In genomic region chr1:220300442-220301121, GRCh38 we compare ENCODE assay signal across 1 cellular context.
TF ChIP-seq lines count a peak whose summit lies in the region.

No MANE protein-coding gene starts in this region.

TF ChIP-seq in K562, 482 proteins besides CTCF, POLR2A, EP300 and RAD21 (continued from another document and continues in another):
- TF ChIP-seq NR0B1 (IDR thresholded peaks at IDR 0.05; ENCODE audit: partially characterized antibody) (no peak), GTF2F1 (IDR thresholded peaks at IDR 0.05; ENCODE audit: low read depth, low read length) (no peak), MBD2 (IDR thresholded peaks at IDR 0.05; ENCODE audit: borderline replicate concordance, low read depth) (no peak), TCF7 (IDR thresholded peaks at IDR 0.05; ENCODE audit: borderline replicate concordance) (peak; percentile 96), KDM1A (IDR thresholded peaks at IDR 0.05) (peak; percentile 89 to 90), ZNF639 (CRISPR knock-in tag; conservative IDR thresholded peaks at IDR 0.05 in 1 of 2, IDR thresholded peaks at IDR 0.05 in 1 of 2) (peak in 1 of 2 experiments; percentile 63; a peak in 1 of 4 replicates), PKNOX1 (IDR thresholded peaks at IDR 0.05) (peak; percentile 19; the same call in 1 of the 2 replicates), IRF2 (CRISPR knock-in tag; IDR thresholded peaks at IDR 0.05) (no peak), CHD1 (IDR thresholded peaks at IDR 0.05; ENCODE audit: low read length) (no peak), CTBP1 (IDR thresholded peaks at IDR 0.05; ENCODE audit: borderline replicate concordance) (peak; percentile 92), KHSRP (IDR thresholded peaks at IDR 0.05) (no peak), NUFIP1 (IDR thresholded peaks at IDR 0.05; ENCODE audit: partially characterized antibody) (no peak), SPI1 (IDR thresholded peaks at IDR 0.05; ENCODE audit: borderline replicate concordance, low read depth, low read length) (no peak), DACH1 (IDR thresholded peaks at IDR 0.05; ENCODE audit: partially characterized antibody) (no peak), ZNF696 (CRISPR knock-in tag; conservative IDR thresholded peaks at IDR 0.05) (no peak), MCM3 (IDR thresholded peaks at IDR 0.05) (no peak), ELF4 (CRISPR knock-in tag; IDR thresholded peaks at IDR 0.05) (no peak), MYNN (IDR thresholded peaks at IDR 0.05) (no peak), MYNN (CRISPR knock-in tag; IDR thresholded peaks at IDR 0.05) (no peak), FOXA3 (CRISPR knock-in tag; conservative IDR thresholded peaks at IDR 0.05 in 1 of 2, IDR thresholded peaks at IDR 0.05 in 1 of 2) (no peak), ARHGAP35 (IDR thresholded peaks at IDR 0.05; ENCODE audit: partially characterized antibody) (no peak), TOE1 (IDR thresholded peaks at IDR 0.05; ENCODE audit: borderline replicate concordance) (peak; percentile 77; the same call in 1 of the 2 replicates), TOE1 (CRISPR knock-in tag; IDR thresholded peaks at IDR 0.05; ENCODE audit: borderline replicate concordance, low read depth) (no peak), SMARCB1 (IDR thresholded peaks at IDR 0.05; ENCODE audit: insufficient read length, low read depth) (no peak), TAF1 (IDR thresholded peaks at IDR 0.05; ENCODE audit: control insufficient read depth, extremely low read depth, insufficient read depth, low read length, severe bottlenecking) (peak; percentile 34), RB1 (IDR thresholded peaks at IDR 0.05; ENCODE audit: low read depth) (no peak), E2F3 (CRISPR knock-in tag; IDR thresholded peaks at IDR 0.05) (no peak), GABPB1 (CRISPR knock-in tag; IDR thresholded peaks at IDR 0.05) (no peak; the same call in 1 of the 2 replicates), FOXP1 (CRISPR knock-in tag; IDR thresholded peaks at IDR 0.05) (no peak), TARDBP (IDR thresholded peaks at IDR 0.05) (no peak), U2AF2 (optimal IDR thresholded peaks at IDR 0.05; ENCODE audit: low read depth, low read length) (no peak), CREB1 (IDR thresholded peaks at IDR 0.05) (peak; percentile 69), CREB1 (CRISPR knock-in tag; IDR thresholded peaks at IDR 0.05) (no peak; the same call in 1 of the 2 replicates), DLX4 (CRISPR knock-in tag; IDR thresholded peaks at IDR 0.05) (no peak), TGIF2 (CRISPR knock-in tag; IDR thresholded peaks at IDR 0.05) (no peak), SMAD4 (CRISPR knock-in tag; conservative IDR thresholded peaks at IDR 0.05) (peak; percentile 83), GABPB2 (CRISPR knock-in tag; conservative IDR thresholded peaks at IDR 0.05) (no peak), ID3 (CRISPR knock-in tag; IDR thresholded peaks at IDR 0.05) (no peak), ID3 (tag; IDR thresholded peaks at IDR 0.05) (no peak), BRF1 (IDR thresholded peaks at IDR 0.05; ENCODE audit: borderline replicate concordance, extremely low read depth, insufficient read length) (no peak), MAZ (CRISPR knock-in tag; conservative IDR thresholded peaks at IDR 0.05 in 1 of 2, IDR thresholded peaks at IDR 0.05 in 1 of 2) (peak in 1 of 2 experiments; percentile 23; a peak in 1 of 4 replicates), ZNF212 (CRISPR knock-in tag; IDR thresholded peaks at IDR 0.05) (no peak), TRIM28 (IDR thresholded peaks at IDR 0.05) (no peak; the same call in 1 of the 2 replicates), TAF7 (tag; IDR thresholded peaks at IDR 0.05) (no peak), TRIM25 (IDR thresholded peaks at IDR 0.05; ENCODE audit: borderline replicate concordance) (no peak)
- TF ChIP-seq, protein P1, sequence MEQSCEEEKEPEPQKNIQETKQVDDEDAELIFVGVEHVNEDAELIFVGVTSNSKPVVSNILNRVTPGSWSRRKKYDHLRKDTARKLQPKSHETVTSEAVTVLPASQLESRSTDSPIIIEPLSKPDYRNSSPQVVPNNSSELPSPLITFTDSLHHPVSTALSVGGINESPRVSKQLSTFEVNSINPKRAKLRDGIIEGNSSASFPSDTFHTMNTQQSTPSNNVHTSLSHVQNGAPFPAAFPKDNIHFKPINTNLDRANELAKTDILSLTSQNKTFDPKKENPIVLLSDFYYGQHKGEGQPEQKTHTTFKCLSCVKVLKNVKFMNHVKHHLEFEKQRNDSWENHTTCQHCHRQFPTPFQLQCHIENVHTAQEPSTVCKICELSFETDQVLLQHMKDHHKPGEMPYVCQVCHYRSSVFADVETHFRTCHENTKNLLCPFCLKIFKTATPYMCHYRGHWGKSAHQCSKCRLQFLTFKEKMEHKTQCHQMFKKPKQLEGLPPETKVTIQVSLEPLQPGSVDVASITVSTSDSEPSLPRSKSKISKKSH (CRISPR knock-in tag; IDR thresholded peaks at IDR 0.05): no peak
- TF ChIP-seq, protein P2, sequence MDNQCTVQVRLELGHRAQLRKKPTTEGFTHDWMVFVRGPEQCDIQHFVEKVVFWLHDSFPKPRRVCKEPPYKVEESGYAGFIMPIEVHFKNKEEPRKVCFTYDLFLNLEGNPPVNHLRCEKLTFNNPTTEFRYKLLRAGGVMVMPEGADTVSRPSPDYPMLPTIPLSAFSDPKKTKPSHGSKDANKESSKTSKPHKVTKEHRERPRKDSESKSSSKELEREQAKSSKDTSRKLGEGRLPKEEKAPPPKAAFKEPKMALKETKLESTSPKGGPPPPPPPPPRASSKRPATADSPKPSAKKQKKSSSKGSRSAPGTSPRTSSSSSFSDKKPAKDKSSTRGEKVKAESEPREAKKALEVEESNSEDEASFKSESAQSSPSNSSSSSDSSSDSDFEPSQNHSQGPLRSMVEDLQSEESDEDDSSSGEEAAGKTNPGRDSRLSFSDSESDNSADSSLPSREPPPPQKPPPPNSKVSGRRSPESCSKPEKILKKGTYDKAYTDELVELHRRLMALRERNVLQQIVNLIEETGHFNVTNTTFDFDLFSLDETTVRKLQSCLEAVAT (IDR thresholded peaks at IDR 0.05): no peak
- TF ChIP-seq, protein P3, sequence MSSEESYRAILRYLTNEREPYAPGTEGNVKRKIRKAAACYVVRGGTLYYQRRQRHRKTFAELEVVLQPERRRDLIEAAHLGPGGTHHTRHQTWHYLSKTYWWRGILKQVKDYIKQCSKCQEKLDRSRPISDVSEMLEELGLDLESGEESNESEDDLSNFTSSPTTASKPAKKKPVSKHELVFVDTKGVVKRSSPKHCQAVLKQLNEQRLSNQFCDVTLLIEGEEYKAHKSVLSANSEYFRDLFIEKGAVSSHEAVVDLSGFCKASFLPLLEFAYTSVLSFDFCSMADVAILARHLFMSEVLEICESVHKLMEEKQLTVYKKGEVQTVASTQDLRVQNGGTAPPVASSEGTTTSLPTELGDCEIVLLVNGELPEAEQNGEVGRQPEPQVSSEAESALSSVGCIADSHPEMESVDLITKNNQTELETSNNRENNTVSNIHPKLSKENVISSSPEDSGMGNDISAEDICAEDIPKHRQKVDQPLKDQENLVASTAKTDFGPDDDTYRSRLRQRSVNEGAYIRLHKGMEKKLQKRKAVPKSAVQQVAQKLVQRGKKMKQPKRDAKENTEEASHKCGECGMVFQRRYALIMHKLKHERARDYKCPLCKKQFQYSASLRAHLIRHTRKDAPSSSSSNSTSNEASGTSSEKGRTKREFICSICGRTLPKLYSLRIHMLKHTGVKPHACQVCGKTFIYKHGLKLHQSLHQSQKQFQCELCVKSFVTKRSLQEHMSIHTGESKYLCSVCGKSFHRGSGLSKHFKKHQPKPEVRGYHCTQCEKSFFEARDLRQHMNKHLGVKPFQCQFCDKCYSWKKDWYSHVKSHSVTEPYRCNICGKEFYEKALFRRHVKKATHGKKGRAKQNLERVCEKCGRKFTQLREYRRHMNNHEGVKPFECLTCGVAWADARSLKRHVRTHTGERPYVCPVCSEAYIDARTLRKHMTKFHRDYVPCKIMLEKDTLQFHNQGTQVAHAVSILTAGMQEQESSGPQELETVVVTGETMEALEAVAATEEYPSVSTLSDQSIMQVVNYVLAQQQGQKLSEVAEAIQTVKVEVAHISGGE (CRISPR knock-in tag; IDR thresholded peaks at IDR 0.05): no peak
- TF ChIP-seq, protein P4, sequence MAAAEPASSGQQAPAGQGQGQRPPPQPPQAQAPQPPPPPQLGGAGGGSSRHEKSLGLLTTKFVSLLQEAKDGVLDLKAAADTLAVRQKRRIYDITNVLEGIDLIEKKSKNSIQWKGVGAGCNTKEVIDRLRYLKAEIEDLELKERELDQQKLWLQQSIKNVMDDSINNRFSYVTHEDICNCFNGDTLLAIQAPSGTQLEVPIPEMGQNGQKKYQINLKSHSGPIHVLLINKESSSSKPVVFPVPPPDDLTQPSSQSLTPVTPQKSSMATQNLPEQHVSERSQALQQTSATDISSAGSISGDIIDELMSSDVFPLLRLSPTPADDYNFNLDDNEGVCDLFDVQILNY (CRISPR knock-in tag; IDR thresholded peaks at IDR 0.05): no peak
- TF ChIP-seq, protein P5, sequence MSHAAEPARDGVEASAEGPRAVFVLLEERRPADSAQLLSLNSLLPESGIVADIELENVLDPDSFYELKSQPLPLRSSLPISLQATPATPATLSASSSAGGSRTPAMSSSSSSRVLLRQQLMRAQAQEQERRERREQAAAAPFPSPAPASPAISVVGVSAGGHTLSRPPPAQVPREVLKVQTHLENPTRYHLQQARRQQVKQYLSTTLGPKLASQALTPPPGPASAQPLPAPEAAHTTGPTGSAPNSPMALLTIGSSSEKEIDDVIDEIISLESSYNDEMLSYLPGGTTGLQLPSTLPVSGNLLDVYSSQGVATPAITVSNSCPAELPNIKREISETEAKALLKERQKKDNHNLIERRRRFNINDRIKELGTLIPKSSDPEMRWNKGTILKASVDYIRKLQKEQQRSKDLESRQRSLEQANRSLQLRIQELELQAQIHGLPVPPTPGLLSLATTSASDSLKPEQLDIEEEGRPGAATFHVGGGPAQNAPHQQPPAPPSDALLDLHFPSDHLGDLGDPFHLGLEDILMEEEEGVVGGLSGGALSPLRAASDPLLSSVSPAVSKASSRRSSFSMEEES (CRISPR knock-in tag; IDR thresholded peaks at IDR 0.05): no peak
- TF ChIP-seq, protein P6, sequence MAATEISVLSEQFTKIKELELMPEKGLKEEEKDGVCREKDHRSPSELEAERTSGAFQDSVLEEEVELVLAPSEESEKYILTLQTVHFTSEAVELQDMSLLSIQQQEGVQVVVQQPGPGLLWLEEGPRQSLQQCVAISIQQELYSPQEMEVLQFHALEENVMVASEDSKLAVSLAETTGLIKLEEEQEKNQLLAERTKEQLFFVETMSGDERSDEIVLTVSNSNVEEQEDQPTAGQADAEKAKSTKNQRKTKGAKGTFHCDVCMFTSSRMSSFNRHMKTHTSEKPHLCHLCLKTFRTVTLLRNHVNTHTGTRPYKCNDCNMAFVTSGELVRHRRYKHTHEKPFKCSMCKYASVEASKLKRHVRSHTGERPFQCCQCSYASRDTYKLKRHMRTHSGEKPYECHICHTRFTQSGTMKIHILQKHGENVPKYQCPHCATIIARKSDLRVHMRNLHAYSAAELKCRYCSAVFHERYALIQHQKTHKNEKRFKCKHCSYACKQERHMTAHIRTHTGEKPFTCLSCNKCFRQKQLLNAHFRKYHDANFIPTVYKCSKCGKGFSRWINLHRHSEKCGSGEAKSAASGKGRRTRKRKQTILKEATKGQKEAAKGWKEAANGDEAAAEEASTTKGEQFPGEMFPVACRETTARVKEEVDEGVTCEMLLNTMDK (IDR thresholded peaks at IDR 0.05; ENCODE audit: borderline replicate concordance, insufficient read depth, low read depth, low read length, poor library complexity, severe bottlenecking): no peak
